ENCODE assay signal across 19 cellular contexts in genomic region chr11:1771273-1771672, GRCh38. TPM values are rescaled to one million over a fixed set of nuclear protein-coding genes. Genes with fewer than 3 reads are reported as not detected.
DNase-seq lines count a peak whose midpoint lies in the region; ATAC-seq and TF ChIP-seq lines count a peak whose summit lies in the region.
"Had no signal": no experiment of that assay in that cellular context is flagged by ENCODE, and none has a peak within 500 bp of the region (broad histone marks: within the 10 kb centered on the region; RNA-seq: fewer than 3 reads in every experiment).

No MANE protein-coding gene starts in this region.

- H3K9me3 ChIP-seq in RWPE2 (ENCODE audit: severe bottlenecking) (no peaks in the 10 kb centered on the region), thoracic aorta (no peaks in the 10 kb centered on the region)

- H3K27me3 ChIP-seq in RWPE2 (ENCODE audit: insufficient read depth, poor library complexity, severe bottlenecking) (no peaks in the 10 kb centered on the region), thoracic aorta (replicated peaks; ENCODE audit: insufficient read depth) (no peaks in the 10 kb centered on the region)
- H3K27me3 ChIP-seq: cardiac muscle cell, foreskin keratinocyte had no signal

- H3K36me3 ChIP-seq in RWPE2 (ENCODE audit: low read depth) = no peaks in the 10 kb centered on the region
- no peaks in the 10 kb centered on the region for H3K36me3 ChIP-seq in thoracic aorta
- H3K36me3 ChIP-seq: cardiac muscle cell had no signal

- H3K4me1 ChIP-seq in RWPE2 (ENCODE audit: insufficient read depth, poor library complexity, severe bottlenecking) (peaks cover 27% of the 10 kb centered on the region), thoracic aorta (ENCODE audit: control insufficient read depth in 1 of 2, low read depth in 2 of 2) (peaks cover 8 to 14% of the 10 kb centered on the region in 2 donors)

- DNase-seq in activated effector memory CD4-positive, alpha-beta T cell treated with anti-CD3 and anti-CD28 coated beads, Interleukin-2, amount 50 U/mL, for 16 hours = peak; percentile 49
- DNase-seq in activated effector memory CD4-positive, alpha-beta T cell treated with Interleukin-2 at 50 U/mL for 16 hours = no peak
- DNase-seq in RWPE2 (ENCODE audit: low spot score) = no peak
- DNase-seq in islet precursor cell = peak; percentile 22
- peak; percentile 0 for DNase-seq in thoracic aorta (ENCODE audit: low spot score)
- DNase-seq in NCI-H748 (lab: John Stamatoyannopoulos, UW; ENCODE audit: unreplicated experiment) = no peak
- DNase-seq: activated CD4-positive, alpha-beta T cell treated with anti-CD3 and anti-CD28 coated beads for 4 hours; activated T-cell treated with anti-CD3 and anti-CD28 coated beads, Interleukin-2, amount 50 U/mL, for 1 hour; Karpas-422; naive B cell; NCI-H146; stimulated activated CD4-positive, alpha-beta T cell treated with anti-CD3 and anti-CD28 coated beads, Interleukin-12 subunit alpha, Interleukin-12 subunit beta, amount 100 ng/mL, for 4 hours; stimulated activated naive CD4-positive, alpha-beta T cell; T1000 had no signal

- ATAC-seq in RWPE2 (ENCODE audit: low read depth) = no peak
- ATAC-seq in thoracic aorta (ENCODE audit: insufficient number of reproducible peaks, low FRiP score, low read depth) = no peak
- no peak for ATAC-seq in HG02623 (IDR thresholded peaks at IDR 0.05; ENCODE audit: unreplicated experiment)
- ATAC-seq in HG03571 (IDR thresholded peaks at IDR 0.05; ENCODE audit: unreplicated experiment) = no peak

- H3K4me3 ChIP-seq in RWPE2 (ENCODE audit: severe bottlenecking) (no peak overlapping the region), thoracic aorta (no peak overlapping the region)
- H3K4me3 ChIP-seq: cardiac muscle cell, SK-N-MC had no signal

- H3K27ac ChIP-seq in RWPE2 (ENCODE audit: poor library complexity, severe bottlenecking) = peak overlapping the region; percentile 82
- H3K27ac ChIP-seq in thoracic aorta = no peak overlapping the region
- H3K27ac ChIP-seq: cardiac muscle cell, SK-N-MC had no signal

- TF ChIP-seq CTCF in RWPE2 (IDR thresholded peaks at IDR 0.05; ENCODE audit: poor library complexity, severe bottlenecking) (no peak), thoracic aorta (IDR thresholded peaks at IDR 0.05) (no peak)

RNA-seq across cellular contexts. Expression of gene CTSD, which starts 7.5 kb away (rescaled TPM):
- total RNA-seq in thoracic aorta = 1,000 to 10,000 TPM in 1 of 2 donors, 100 to 1,000 TPM in 1; 427 to 1,049 TPM

RNA-seq across cellular contexts. Expression of gene IFITM10, which starts 20.9 kb away (rescaled TPM):
- total RNA-seq in thoracic aorta = 10 to 100 TPM; 27.2 to 28.6 TPM

Comparison
In these comparisons a context has a peak if more than half of its experiments do, and no peak if none do; other contexts are left out.
1. DNase-seq: peak in activated effector memory CD4-positive, alpha-beta T cell treated with anti-CD3 and anti-CD28 coated beads, Interleukin-2, amount 50 U/mL, for 16 hours (single experiment), islet precursor cell (single experiment) and thoracic aorta (single experiment); none in activated effector memory CD4-positive, alpha-beta T cell treated with Interleukin-2 at 50 U/mL for 16 hours (single experiment), RWPE2 (single experiment) and NCI-H748 (single experiment).